Comparison of ENCODE assay signal across 8 cellular contexts in genomic region chr1:19974822-19975416, GRCh38.
DNase-seq lines count a peak whose midpoint lies in the region; ATAC-seq, FAIRE-seq and TF ChIP-seq lines count a peak whose summit lies in the region.

No MANE protein-coding gene starts in this region.

- no peak overlapping the region for H3K27ac ChIP-seq in RWPE2 (ENCODE audit: poor library complexity, severe bottlenecking)

- no peaks in the 10 kb centered on the region for H3K27me3 ChIP-seq in RWPE2 (ENCODE audit: insufficient read depth, poor library complexity, severe bottlenecking)

- H3K27me3 Mint-ChIP-seq in effector memory CD8-positive, alpha-beta T cell = peaks cover 36 to 70% of the 10 kb centered on the region in 2 donors

- H3K9me3 ChIP-seq in RWPE2 (ENCODE audit: severe bottlenecking) = no peaks in the 10 kb centered on the region

- H3K4me1 Mint-ChIP-seq in effector memory CD8-positive, alpha-beta T cell (ENCODE audit: low read depth in 2 of 2) = no peaks in the 10 kb centered on the region

- DNase-seq in DMS79 (lab: John Stamatoyannopoulos, UW) (peak; percentile 0), HuH-7 (ENCODE audit: low spot score) (peak; percentile 71), RWPE2 (ENCODE audit: low spot score) (no peak), medulla oblongata (ENCODE audit: extremely low spot score) (peak; percentile 47), urothelium cell line (ENCODE audit: low spot score) (peak; percentile 76), COLO668 (lab: John Stamatoyannopoulos, UW; ENCODE audit: unreplicated experiment) (no peak)
- peak; percentile 7 to 29 (median 12) for DNase-seq in effector memory CD8-positive, alpha-beta T cell

- no peak for FAIRE-seq in urothelium cell line (lab: Jason Lieb, UNC)

- no peak overlapping the region for H3K4me3 ChIP-seq in RWPE2 (ENCODE audit: severe bottlenecking)

- no peak overlapping the region for H3K4me3 Mint-ChIP-seq in effector memory CD8-positive, alpha-beta T cell

- ATAC-seq in RWPE2 (ENCODE audit: low read depth) = peak; percentile 80
- ATAC-seq in effector memory CD8-positive, alpha-beta T cell (replicated peaks) = peak; percentile 43
- ATAC-seq in GM18907 (IDR thresholded peaks at IDR 0.05; ENCODE audit: unreplicated experiment) = no peak

- H3K9me3 Mint-ChIP-seq in effector memory CD8-positive, alpha-beta T cell = no peaks in the 10 kb centered on the region

- no peaks in the 10 kb centered on the region for H3K4me1 ChIP-seq in RWPE2 (ENCODE audit: insufficient read depth, poor library complexity, severe bottlenecking)

- H3K36me3 Mint-ChIP-seq in effector memory CD8-positive, alpha-beta T cell (ENCODE audit: insufficient read depth) = no peaks in the 10 kb centered on the region

- TF ChIP-seq CTCF in RWPE2 (IDR thresholded peaks at IDR 0.05; ENCODE audit: poor library complexity, severe bottlenecking) = peak; percentile 84

- no peaks in the 10 kb centered on the region for H3K36me3 ChIP-seq in RWPE2 (ENCODE audit: low read depth)

- peak overlapping the region in 1 of 2 donors; percentile 16 for H3K27ac Mint-ChIP-seq in effector memory CD8-positive, alpha-beta T cell

Comparison
In these comparisons a context has a peak if more than half of its experiments do, and no peak if none do; other contexts are left out.
1. DNase-seq: peak in DMS79 (single experiment), HuH-7 (single experiment), effector memory CD8-positive, alpha-beta T cell (3 of 3), medulla oblongata (single experiment) and urothelium cell line (single experiment); none in RWPE2 (single experiment) and COLO668 (single experiment).